Comparison of ENCODE assay signal across 1 cellular context in the genomic region with DNA sequence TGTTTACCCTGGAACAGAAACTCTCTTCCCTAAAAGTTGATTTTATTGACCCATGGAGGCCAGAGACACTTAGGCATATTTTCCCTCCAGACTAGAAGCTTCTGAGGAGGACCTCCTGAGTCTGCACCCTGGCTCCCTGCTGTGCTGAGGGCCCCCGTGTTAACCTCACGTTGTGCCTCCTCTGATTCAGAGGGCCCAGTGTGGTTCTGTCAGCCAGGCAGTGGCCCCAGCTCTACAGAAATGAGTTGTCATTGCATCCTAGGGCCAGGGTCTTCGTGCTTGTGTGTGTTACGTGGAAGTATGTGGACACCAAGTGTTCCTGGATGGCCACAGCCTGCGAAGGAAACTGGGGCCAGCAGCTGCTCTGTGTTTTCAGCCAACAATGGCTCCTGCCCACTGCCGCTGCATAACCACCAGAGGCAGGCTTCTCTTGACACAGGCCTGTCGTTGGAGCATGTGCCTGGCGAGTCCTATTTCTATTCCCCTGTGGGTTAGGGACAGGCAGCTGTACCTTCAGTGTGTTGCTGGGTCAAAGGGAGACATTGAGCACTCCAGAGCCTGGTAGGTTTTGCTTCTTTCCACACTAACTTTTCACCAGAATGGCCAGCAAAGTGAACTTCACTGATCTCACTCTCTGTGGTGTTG.
TF ChIP-seq lines count a peak whose summit lies in the region.

No MANE protein-coding gene starts in this region.

TF ChIP-seq in WTC11, 78 proteins besides CTCF, POLR2A, EP300 and RAD21 (continued from another document):
- no peak for TF ChIP-seq GABPB1 (CRISPR knock-in tag; IDR thresholded peaks at IDR 0.05)
- no peak for TF ChIP-seq RORB (CRISPR knock-in tag; IDR thresholded peaks at IDR 0.05)
- TF ChIP-seq NFATC4 (CRISPR knock-in tag; IDR thresholded peaks at IDR 0.05) = no peak
